In genomic region chr5:91538179-91538578, GRCh38 we compare ENCODE assay signal across 20 cellular contexts.
A peak's percentile ranks its signal among the peaks of the same experiment; 100 is the strongest.
DNase-seq lines count a peak whose midpoint lies in the region; FAIRE-seq and TF ChIP-seq lines count a peak whose summit lies in the region.
"Had no signal": no experiment of that assay in that cellular context is flagged by ENCODE, and none has a peak within 500 bp of the region (broad histone marks: within the 10 kb centered on the region; RNA-seq: fewer than 3 reads in every experiment).

No MANE protein-coding gene starts in this region.

- no peaks in the 10 kb centered on the region for H3K36me3 ChIP-seq in bronchial epithelial cell (ENCODE audit: control insufficient read depth, insufficient read depth, low read length)
- H3K36me3 ChIP-seq in neuron (ENCODE audit: insufficient read depth, low read length), result no peaks in the 10 kb centered on the region

- no peak for FAIRE-seq in bronchial epithelial cell (lab: Jason Lieb, UNC)
- no peak for FAIRE-seq in GM12891 (lab: Jason Lieb, UNC)
- FAIRE-seq: A549, GM12878, GM18507 had no signal

- H3K9me3 Mint-ChIP-seq in T-helper 2 cell treated with Interferon-gamma antibody and Interleukin-4, amounts not matched to agents 5 μg/mL and 100 μg/mL, for 36 hours, result no peaks in the 10 kb centered on the region
- H3K9me3 Mint-ChIP-seq: GM23338, H9 had no signal

- H2AFZ ChIP-seq in neuron (ENCODE audit: low read depth, low read length), result peak overlapping the region; percentile 16

- H3K27me3 Mint-ChIP-seq in T-helper 2 cell treated with Interferon-gamma antibody and Interleukin-4, amounts not matched to agents 5 μg/mL and 100 μg/mL, for 36 hours (ENCODE audit: low read depth), result no peaks in the 10 kb centered on the region

- no peaks in the 10 kb centered on the region for H3K9me3 ChIP-seq in neuron (ENCODE audit: low read length)
- H3K9me3 ChIP-seq: A549 had no signal

- H3K27ac Mint-ChIP-seq in T-helper 2 cell treated with Interferon-gamma antibody and Interleukin-4, amounts not matched to agents 5 μg/mL and 100 μg/mL, for 36 hours, result no peak overlapping the region
- H3K27ac Mint-ChIP-seq: CD4-positive, alpha-beta memory T cell; GM23338; H9 had no signal

- H3K4me3 Mint-ChIP-seq in T-helper 2 cell treated with Interferon-gamma antibody and Interleukin-4, amounts not matched to agents 5 μg/mL and 100 μg/mL, for 36 hours, result no peak overlapping the region
- H3K4me3 Mint-ChIP-seq: CD4-positive, alpha-beta memory T cell; GM23338; H9 had no signal

- H3K4me1 Mint-ChIP-seq in T-helper 2 cell treated with Interferon-gamma antibody and Interleukin-4, amounts not matched to agents 5 μg/mL and 100 μg/mL, for 36 hours (ENCODE audit: low read depth), result no peaks in the 10 kb centered on the region
- H3K4me1 Mint-ChIP-seq: H9 had no signal

- H3K4me1 ChIP-seq in neuron (ENCODE audit: insufficient read depth, low read length), result peaks cover 10% of the 10 kb centered on the region
- H3K4me1 ChIP-seq: A549 had no signal

- DNase-seq in NCI-H2171 treated with DMSO at 0.1 percent for 48 hours (lab: John Stamatoyannopoulos, UW) (peak; percentile 20), NCI-H2171 (lab: John Stamatoyannopoulos, UW) (no peak), NCI-H1694 (lab: John Stamatoyannopoulos, UW) (peak; percentile 9), bronchial epithelial cell (ENCODE audit: low read depth) (peak; percentile 21), GM12891 (ENCODE audit: insufficient read length, low spot score) (no peak)
- DNase-seq in T-helper 2 cell treated with Interferon-gamma antibody and Interleukin-4, amounts not matched to agents 5 μg/mL and 100 μg/mL, for 36 hours (ENCODE audit: low spot score), result no peak
- DNase-seq: 8988T; C1 segment of cervical spinal cord; Calu3; CD4-positive, alpha-beta memory T cell; COR-L47; DMS79; EL; GDM1; H9 had no signal

- H3K4me3 ChIP-seq in bronchial epithelial cell (ENCODE audit: low read depth, low read length) (no peak overlapping the region), neuron (ENCODE audit: low read length) (no peak overlapping the region)
- H3K4me3 ChIP-seq: A549, GM12878, GM23338 had no signal

- no peaks in the 10 kb centered on the region for H3K27me3 ChIP-seq in bronchial epithelial cell (ENCODE audit: control insufficient read depth, insufficient read depth, low read length)
- no peaks in the 10 kb centered on the region for H3K27me3 ChIP-seq in neuron (ENCODE audit: insufficient read depth, low read length)

- no peak for TF ChIP-seq CTCF in bronchial epithelial cell (IDR thresholded peaks at IDR 0.05; ENCODE audit: insufficient read depth, low read length, severe bottlenecking)

- TF ChIP-seq POLR2A in GM12891 (IDR thresholded peaks at IDR 0.05; ENCODE audit: low read depth, low read length), result no peak

- no peaks in the 10 kb centered on the region for H3K36me3 Mint-ChIP-seq in T-helper 2 cell treated with Interferon-gamma antibody and Interleukin-4, amounts not matched to agents 5 μg/mL and 100 μg/mL, for 36 hours (ENCODE audit: low read depth)
- H3K36me3 Mint-ChIP-seq: CD4-positive, alpha-beta memory T cell had no signal

TF ChIP-seq in GM12891, 5 proteins besides CTCF, POLR2A, EP300 and RAD21:
- TF ChIP-seq SPI1 (IDR thresholded peaks at IDR 0.05; ENCODE audit: low read depth, low read length) (no peak), POU2F2 (IDR thresholded peaks at IDR 0.05; ENCODE audit: low read depth, low read length) (no peak), TAF1 (IDR thresholded peaks at IDR 0.05; ENCODE audit: low read depth, low read length) (no peak), POLR2AphosphoS5 (IDR thresholded peaks at IDR 0.05; ENCODE audit: low read depth, low read length) (no peak), PAX5 (IDR thresholded peaks at IDR 0.05; ENCODE audit: insufficient read depth, low read length, severe bottlenecking) (no peak)

Comparison
In these comparisons a context has a peak if more than half of its experiments do, and no peak if none do; other contexts are left out.
1. DNase-seq: peak in NCI-H2171 treated with DMSO at 0.1 percent for 48 hours (single experiment), NCI-H1694 (single experiment) and bronchial epithelial cell (single experiment); none in NCI-H2171 (single experiment), T-helper 2 cell treated with Interferon-gamma antibody and Interleukin-4, amounts not matched to agents 5 μg/mL and 100 μg/mL, for 36 hours (single experiment) and GM12891 (single experiment).